In the genomic region with DNA sequence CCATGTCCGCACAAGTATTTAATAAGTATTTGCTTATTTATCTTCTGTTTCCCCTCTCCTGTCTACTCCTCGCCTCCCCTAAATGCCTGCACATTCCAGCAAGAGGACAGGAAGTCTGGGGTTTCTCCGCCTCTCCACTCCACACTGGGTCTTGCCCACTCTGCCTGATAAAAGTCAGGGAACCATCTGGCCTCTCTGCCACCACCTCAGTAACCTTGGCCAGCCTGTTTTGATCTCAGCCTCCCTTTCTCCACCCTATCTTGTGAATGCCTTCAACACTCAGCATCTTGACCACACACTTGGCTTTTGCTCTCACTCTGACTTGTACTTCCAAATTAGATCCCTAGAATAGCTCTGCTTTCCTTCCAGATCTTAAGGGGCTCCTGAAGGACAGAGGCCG, we compare ENCODE assay signal across 24 cellular contexts.
DNase-seq lines count a peak whose midpoint lies in the region; ATAC-seq, FAIRE-seq and TF ChIP-seq lines count a peak whose summit lies in the region.
"Had no signal": no experiment of that assay in that cellular context is flagged by ENCODE, and none has a peak within 500 bp of the region (broad histone marks: within the 10 kb centered on the region; RNA-seq: fewer than 3 reads in every experiment).

No MANE protein-coding gene starts in this region.

- peak overlapping the region; percentile 22 for H3K4ac ChIP-seq in H1 (replicated peaks; ENCODE audit: insufficient read length, low read depth, low read length)
- H3K4ac ChIP-seq in mesenchymal stem cell (ENCODE audit: low read depth in 1 of 2, low read length in 2 of 2) = peak overlapping the region in 1 of 2 experiments; percentile 73

- H3K27me3 ChIP-seq in mammary epithelial cell (ENCODE audit: insufficient read depth, low read length) = no peaks in the 10 kb centered on the region
- peaks cover 0 to 1% (median 0%) of the 10 kb centered on the region in 4 experiments; a peak in 1 of 7 replicates for H3K27me3 ChIP-seq in H1 (replicated peaks in 1 of 4; ENCODE audit: control insufficient read depth in 3 of 4, extremely low read depth in 1 of 4, insufficient read depth in 3 of 4, low read length in 3 of 4)
- H3K27me3 ChIP-seq in mesenchymal stem cell (ENCODE audit: control insufficient read depth in 1 of 2, insufficient read depth in 1 of 2, low read length in 2 of 2) = no peaks in the 10 kb centered on the region
- H3K27me3 ChIP-seq in upper lobe of right lung = no peaks in the 10 kb centered on the region
- H3K27me3 ChIP-seq in stomach = no peaks in the 10 kb centered on the region
- no peaks in the 10 kb centered on the region for H3K27me3 ChIP-seq in HAP-1 (ENCODE audit: low read depth)
- no peaks in the 10 kb centered on the region for H3K27me3 ChIP-seq in uterus

- ATAC-seq in upper lobe of right lung = peak; percentile 21
- ATAC-seq: mucosa of descending colon had no signal

- H3K9me3 ChIP-seq in mammary epithelial cell (replicated peaks; ENCODE audit: insufficient read depth, low read length) = no peaks in the 10 kb centered on the region
- H3K9me3 ChIP-seq in H1 (ENCODE audit: insufficient read depth in 2 of 2, low read depth in 1 of 2, low read length in 1 of 2) = no peaks in the 10 kb centered on the region
- H3K9me3 ChIP-seq in mesenchymal stem cell (ENCODE audit: control insufficient read depth, low read length) = peaks cover 4% of the 10 kb centered on the region
- H3K9me3 ChIP-seq in upper lobe of right lung = no peaks in the 10 kb centered on the region
- H3K9me3 ChIP-seq in stomach = no peaks in the 10 kb centered on the region
- H3K9me3 ChIP-seq in HAP-1 = no peaks in the 10 kb centered on the region
- no peaks in the 10 kb centered on the region for H3K9me3 ChIP-seq in uterus
- H3K9me3 ChIP-seq: mucosa of descending colon had no signal

- in situ Hi-C loops in mammary epithelial cell (cut with MboI; ENCODE audit: low sequenced_read_pairs in 2 of 2) (no loop called here), HAP-1 (cut with MboI; ENCODE audit: low sequenced_read_pairs) (no loop called here)

- no peak overlapping the region for H4K5ac ChIP-seq in H1 (ENCODE audit: insufficient read length, low read depth, low read length)

- CTCF ChIA-PET in MCF 10A (lab: Yijun Ruan, JAX) = interaction anchor here (0.7 to 5.1 kb wide), 3 partner anchors 54 to 266 kb away, joined by 3 to 19 read pairs (median 3); no protein-coding TSS in a partner anchor
- CTCF ChIA-PET in mammary epithelial cell (lab: Charles Lee; ENCODE audit: low non-redundant PET) = interaction anchor here (0.6 kb wide), 1 partner anchor 346 kb away, joined by 3 read pairs; no protein-coding TSS in a partner anchor
- CTCF ChIA-PET in H1 (lab: Charles Lee; ENCODE audit: partially characterized antibody) = interaction anchor here (1.3 to 1.4 kb wide), 2 partner anchors 10 to 23 kb away, joined by 3 to 4 read pairs; no protein-coding TSS in a partner anchor

- no peak overlapping the region for H3K4me3 Mint-ChIP-seq in MCF 10A (ENCODE audit: unreplicated experiment)
- H3K4me3 Mint-ChIP-seq: CD14-positive monocyte had no signal

- H3K18ac ChIP-seq in H1 (ENCODE audit: extremely low read depth, low read length) = no peak overlapping the region
- peak overlapping the region; percentile 35 to 77 for H3K18ac ChIP-seq in mesenchymal stem cell (ENCODE audit: low read depth in 1 of 2, low read length in 2 of 2)

- H3K56ac ChIP-seq in H1 (replicated peaks; ENCODE audit: insufficient read length, low read depth, low read length) = no peak overlapping the region

- peaks cover 8% of the 10 kb centered on the region for H3K36me3 Mint-ChIP-seq in MCF 10A (ENCODE audit: insufficient read depth, unreplicated experiment)
- H3K36me3 Mint-ChIP-seq: CD14-positive monocyte had no signal

- TF ChIP-seq POLR2A in H1 (IDR thresholded peaks at IDR 0.05; ENCODE audit: control extremely low read depth in 1 of 2, low read depth in 2 of 2, low read length in 2 of 2) (no peak), stomach (IDR thresholded peaks at IDR 0.05) (no peak), uterus (IDR thresholded peaks at IDR 0.05) (no peak)

- H4K20me1 ChIP-seq in mammary epithelial cell (ENCODE audit: insufficient read depth, low read length) = no peaks in the 10 kb centered on the region
- peaks cover 0 to 5% of the 10 kb centered on the region in 2 experiments for H4K20me1 ChIP-seq in H1 (replicated peaks in 1 of 2; ENCODE audit: control insufficient read depth in 1 of 2, insufficient read depth in 2 of 2, low read length in 2 of 2)

- H2AFZ ChIP-seq in mammary epithelial cell (ENCODE audit: low read depth, low read length) (no peak overlapping the region), H1 (ENCODE audit: low read length) (no peak overlapping the region), mesenchymal stem cell (ENCODE audit: low read depth, low read length) (no peak overlapping the region)
- H2AFZ ChIP-seq: PC-9 had no signal

- H3K36me3 ChIP-seq in mammary epithelial cell (ENCODE audit: insufficient read depth, low read length) (no peaks in the 10 kb centered on the region), H1 (ENCODE audit: control insufficient read depth in 2 of 4, insufficient read depth in 4 of 4, low read length in 3 of 4) (no peaks in the 10 kb centered on the region), mesenchymal stem cell (ENCODE audit: control insufficient read depth in 1 of 2, insufficient read depth in 2 of 2, low read depth in 1 of 2, low read length in 2 of 2) (no peaks in the 10 kb centered on the region), upper lobe of right lung (no peaks in the 10 kb centered on the region), stomach (no peaks in the 10 kb centered on the region), HAP-1 (replicated peaks) (no peaks in the 10 kb centered on the region), uterus (no peaks in the 10 kb centered on the region)

- H3K23me2 ChIP-seq in H1 (ENCODE audit: low read depth, low read length) = no peaks in the 10 kb centered on the region; the same call in 1 of the 2 replicates

- H3K23ac ChIP-seq in H1 (ENCODE audit: insufficient read length) (no peak overlapping the region), mesenchymal stem cell (ENCODE audit: low read length in 2 of 2) (no peak overlapping the region)

- intact Hi-C loops in MCF 10A (cut with micrococcal nuclease) = no loop called here
- intact Hi-C loops in mammary epithelial cell (cut with micrococcal nuclease) = loop anchor here (5.0 kb wide), 1 partner anchor 56 kb away; no protein-coding TSS in a partner anchor
- intact Hi-C loops in upper lobe of right lung (cut with DNase I) = no loop called here
- intact Hi-C loops in stomach (cut with DNase I; ENCODE audit: low total_unique reads) = no loop called here
- intact Hi-C loops in uterus (cut with DNase I; ENCODE audit: low total_unique reads) = no loop called here

- H3K4me3 ChIP-seq in mammary epithelial cell (replicated peaks in 1 of 3; ENCODE audit: insufficient read depth in 1 of 3, low read depth in 2 of 3, low read length in 3 of 3) (no peak overlapping the region), H1 (ENCODE audit: extremely low read depth in 1 of 4, insufficient read depth in 2 of 4, low read depth in 3 of 4, low read length in 4 of 4) (no peak overlapping the region), mesenchymal stem cell (ENCODE audit: insufficient read depth in 1 of 2, low read depth in 1 of 2, low read length in 2 of 2) (no peak overlapping the region), upper lobe of right lung (no peak overlapping the region), stomach (no peak overlapping the region), HAP-1 (no peak overlapping the region), uterus (no peak overlapping the region)
- H3K4me3 ChIP-seq: mucosa of descending colon, PC-9 had no signal

- H2BK15ac ChIP-seq in H1 (ENCODE audit: low read length) (no peak overlapping the region), mesenchymal stem cell (ENCODE audit: low read depth, poor library complexity, severe bottlenecking) (no peak overlapping the region)

- H3K14ac ChIP-seq in H1 (ENCODE audit: insufficient read length) (no peak overlapping the region), mesenchymal stem cell (ENCODE audit: low read length in 2 of 2) (peak overlapping the region in 1 of 2 experiments; percentile 89)

- H3K79me1 ChIP-seq in H1 (ENCODE audit: low read depth, low read length) (peaks cover 4% of the 10 kb centered on the region; the same call in 1 of the 2 replicates), mesenchymal stem cell (replicated peaks; ENCODE audit: low read length, poor library complexity, severe bottlenecking) (peaks cover 4% of the 10 kb centered on the region)

- FAIRE-seq in H1 (lab: Jason Lieb, UNC) = no peak
- FAIRE-seq: small intestine had no signal

- peaks cover 53% of the 10 kb centered on the region for H3K4me1 Mint-ChIP-seq in MCF 10A (ENCODE audit: insufficient read depth, unreplicated experiment)
- H3K4me1 Mint-ChIP-seq: CD14-positive monocyte had no signal

- H2BK20ac ChIP-seq in H1 (ENCODE audit: low read length) = no peak overlapping the region

- H3K27ac Mint-ChIP-seq in MCF 10A (ENCODE audit: low read depth, unreplicated experiment) = peak overlapping the region; percentile 82
- H3K27ac Mint-ChIP-seq: activated T-helper 2 cell treated with anti-CD3 and anti-CD28 coated beads, Interferon-gamma antibody, Interleukin-2, Interleukin-4, amounts not matched to agents 10 μg/mL and 5 μg/mL and 100 μg/mL, durations not matched to agents 14 hours and 24 hours and 36 hours; CD14-positive monocyte had no signal

- H3K27ac ChIP-seq in mammary epithelial cell (ENCODE audit: insufficient read depth, low read depth, low read length) (no peak overlapping the region), H1 (ENCODE audit: low read depth, low read length) (no peak overlapping the region), mesenchymal stem cell (ENCODE audit: low read length, poor library complexity, severe bottlenecking) (no peak overlapping the region), upper lobe of right lung (no peak overlapping the region), stomach (peak overlapping the region in 2 of 5 donors; percentile 51 to 68), uterus (peak overlapping the region in 1 of 2 donors; percentile 17)
- H3K27ac ChIP-seq: epithelial cell of prostate had no signal

- H2BK120ac ChIP-seq in H1 (replicated peaks; ENCODE audit: low read depth, low read length) = no peak overlapping the region
- H2BK120ac ChIP-seq in mesenchymal stem cell (ENCODE audit: low read depth, low read length) = no peak overlapping the region

- H4K8ac ChIP-seq in H1 (ENCODE audit: extremely low read depth, insufficient read depth, low read length) (no peak overlapping the region), mesenchymal stem cell (ENCODE audit: low read length) (no peak overlapping the region)

- dilution Hi-C loops in mammary epithelial cell (cut with HindIII; ENCODE audit: low sequenced_read_pairs) = no loop called here

- BruUV-seq in MCF 10A (replicated peaks; lab: Mats Ljungman, UMichigan) = no TSS peak
- BruUV-seq in mammary epithelial cell (replicated peaks; lab: Mats Ljungman, UMichigan) = no TSS peak

- H3K4me1 ChIP-seq in mammary epithelial cell (ENCODE audit: insufficient read depth, low read length) = peaks cover 46% of the 10 kb centered on the region
- H3K4me1 ChIP-seq in H1 (replicated peaks in 1 of 4; ENCODE audit: control insufficient read depth in 3 of 4, insufficient read depth in 4 of 4, low read length in 3 of 4) = peaks cover 3 to 17% (median 11%) of the 10 kb centered on the region in 4 experiments; a peak in 5 of 7 replicates
- H3K4me1 ChIP-seq in mesenchymal stem cell (ENCODE audit: control insufficient read depth, insufficient read depth, low read depth, low read length) = peaks cover 8% of the 10 kb centered on the region
- peaks cover 10% of the 10 kb centered on the region for H3K4me1 ChIP-seq in upper lobe of right lung
- H3K4me1 ChIP-seq in stomach = peaks cover 17 to 53% (median 36%) of the 10 kb centered on the region in 4 donors
- no peaks in the 10 kb centered on the region for H3K4me1 ChIP-seq in HAP-1
- H3K4me1 ChIP-seq in uterus = no peaks in the 10 kb centered on the region

- TF ChIP-seq CTCF in MCF 10A (IDR thresholded peaks at IDR 0.05; ENCODE audit: unreplicated experiment) (no peak), mammary epithelial cell (conservative IDR thresholded peaks at IDR 0.05 in 1 of 2, IDR thresholded peaks at IDR 0.05 in 1 of 2; ENCODE audit: extremely low read depth in 1 of 2, insufficient read depth in 1 of 2, low read depth in 1 of 2, low read length in 2 of 2) (no peak), H1 (IDR thresholded peaks at IDR 0.05; ENCODE audit: control extremely low read depth in 1 of 3, insufficient read depth in 1 of 3, low read depth in 1 of 3, low read length in 3 of 3) (no peak), upper lobe of right lung (IDR thresholded peaks at IDR 0.05) (no peak), stomach (IDR thresholded peaks at IDR 0.05) (no peak), uterus (IDR thresholded peaks at IDR 0.05) (no peak)

- DNase-seq in MCF 10A (ENCODE audit: unreplicated experiment) (no peak), mammary epithelial cell (no peak), H1 (ENCODE audit: low read depth in 1 of 2, low spot score in 2 of 2) (no peak), mesenchymal stem cell (no peak), upper lobe of right lung (no peak), stomach (no peak), HAP-1 (ENCODE audit: low spot score in 2 of 2) (no peak), uterus (no peak)
- DNase-seq: activated CD8-positive, alpha-beta memory T cell treated with anti-CD3 and anti-CD28 coated beads for 24 hours; amygdala; cortex of kidney; DMS79 treated with DMSO at 0.1 percent for 48 hours; kidney glomerular epithelial cell; mucosa of descending colon; NCI-H1048; NCI-H2081 treated with DMSO at 0.1 percent for 48 hours; NCI-H748 treated with DMSO at 0.1 percent for 48 hours; nucleus accumbens; PC-9; small intestine; trophoblast cell had no signal

- H3K79me2 ChIP-seq in mammary epithelial cell (ENCODE audit: insufficient read depth, low read length) (no peaks in the 10 kb centered on the region), H1 (ENCODE audit: control insufficient read depth in 1 of 2, insufficient read depth in 2 of 2, low read length in 2 of 2) (peaks cover 0 to 72% of the 10 kb centered on the region in 2 experiments; a peak in 3 of 4 replicates)

- H2BK12ac ChIP-seq in H1 (ENCODE audit: low read depth, low read length) (no peak overlapping the region; the same call in 1 of the 2 replicates), mesenchymal stem cell (ENCODE audit: low read length in 2 of 2) (peak overlapping the region in 1 of 2 experiments; percentile 83)

- no peaks in the 10 kb centered on the region for H3K27me3 Mint-ChIP-seq in MCF 10A (ENCODE audit: insufficient read depth, unreplicated experiment)

- WGBS in mammary epithelial cell (ENCODE audit: low coverage, missing lambda C conversion rate) = 98% methylated on average over 4 of the region's 4 CpGs
- 84% methylated on average over 4 of the region's 4 CpGs; no CpG with 5 or more reads in 1 of the 2 experiments for WGBS in H1 (ENCODE audit: extremely low coverage in 1 of 2, insufficient coverage in 1 of 2, insufficient read length in 1 of 2, insufficient replicate concordance in 2 of 2, low coverage in 1 of 2, low lambda C conversion rate in 2 of 2, missing lambda C conversion rate in 1 of 2), 2 experiments
- 32% methylated on average over 4 of the region's 4 CpGs for WGBS in mesenchymal stem cell
- WGBS in stomach, 5 donors = 81 to 90% (median 89%) methylated on average over 4 of the region's 4 CpGs

- TF ChIP-seq RAD21 in H1 (IDR thresholded peaks at IDR 0.05 in 1 of 2, conservative IDR thresholded peaks at IDR 0.05 in 1 of 2; ENCODE audit: low read depth in 2 of 2, low read length in 2 of 2) = no peak

- H2BK5ac ChIP-seq in H1 (ENCODE audit: low read depth, low read length) = no peak overlapping the region
- no peak overlapping the region for H2BK5ac ChIP-seq in mesenchymal stem cell (ENCODE audit: low read depth, low read length, poor library complexity, severe bottlenecking)

- no peaks in the 10 kb centered on the region for H3K9me3 Mint-ChIP-seq in MCF 10A (ENCODE audit: unreplicated experiment)
- H3K9me3 Mint-ChIP-seq: activated T-helper 2 cell treated with anti-CD3 and anti-CD28 coated beads, Interferon-gamma antibody, Interleukin-2, Interleukin-4, amounts not matched to agents 10 μg/mL and 5 μg/mL and 100 μg/mL, durations not matched to agents 14 hours and 24 hours and 36 hours had no signal

- H4K91ac ChIP-seq in H1 (replicated peaks; ENCODE audit: insufficient read length, low read length) = no peak overlapping the region
- H4K91ac ChIP-seq in mesenchymal stem cell (ENCODE audit: low read length) = no peak overlapping the region

- POLR2A ChIA-PET in MCF 10A (lab: Yijun Ruan, JAX) = interaction anchor here (0.6 to 3.0 kb wide), 10 partner anchors 12 to 265 kb away, joined by 3 to 13 read pairs (median 3); a partner anchor contains a TSS
- POLR2A ChIA-PET in H1 (lab: Charles Lee; ENCODE audit: partially characterized antibody) = no interaction called here

- no peak overlapping the region for H3K9ac ChIP-seq in mammary epithelial cell (ENCODE audit: insufficient read depth, low read length)
- no peak overlapping the region for H3K9ac ChIP-seq in H1 (replicated peaks in 1 of 4; ENCODE audit: extremely low read depth in 1 of 4, low read depth in 3 of 4, low read length in 3 of 4)
- H3K9ac ChIP-seq in mesenchymal stem cell (ENCODE audit: low read length) = no peak overlapping the region

- no peak for TF ChIP-seq EP300 in H1 (IDR thresholded peaks at IDR 0.05; ENCODE audit: borderline replicate concordance in 1 of 2, low read depth in 2 of 2, low read length in 2 of 2)
- no peak for TF ChIP-seq EP300 in stomach (IDR thresholded peaks at IDR 0.05)

- H3K4me2 ChIP-seq in mammary epithelial cell (ENCODE audit: insufficient read depth, low read depth, low read length) (no peak overlapping the region), H1 (ENCODE audit: insufficient read depth in 1 of 2, low read depth in 2 of 2, low read length in 2 of 2) (no peak overlapping the region), mesenchymal stem cell (ENCODE audit: low read length, poor library complexity, severe bottlenecking) (peak overlapping the region; percentile 3)

- no peak overlapping the region for H2AK5ac ChIP-seq in H1 (ENCODE audit: low read depth, low read length)
- peak overlapping the region; percentile 83 for H2AK5ac ChIP-seq in mesenchymal stem cell (ENCODE audit: low read length, severe bottlenecking)
